In genomic region chr7:46774515-46774914, GRCh38 we compare ENCODE assay signal across 21 cellular contexts.
"Had no signal": no experiment of that assay in that cellular context is flagged by ENCODE, and none has a peak within 500 bp of the region (broad histone marks: within the 10 kb centered on the region; RNA-seq: fewer than 3 reads in every experiment).

No MANE protein-coding gene starts in this region.

- DNase-seq: activated CD4-positive, alpha-beta T cell treated with anti-CD3 and anti-CD28 coated beads, Interleukin-2, amount 10 ng/mL, durations not matched to agents 24 days and 14 days; activated CD4-positive, CD25-positive, alpha-beta regulatory T cell; activated CD8-positive, alpha-beta memory T cell treated with anti-CD3 and anti-CD28 coated beads, Interleukin-2, amount 50 U/mL, for 4 hours; activated CD8-positive, alpha-beta T cell treated with anti-CD3 and anti-CD28 coated beads, Interleukin-2, amount 10 ng/mL, durations not matched to agents 7 days and 5 days; activated gamma-delta T cell; activated T-cell treated with anti-CD3 and anti-CD28 coated beads, Interleukin-2, amount 50 U/mL, for 48 hours; anterior cingulate cortex; brain microvascular endothelial cell; cerebellar nuclear complex; effector memory CD4-positive, alpha-beta T cell; islet precursor cell; posterior cingulate gyrus; right lobe of liver; stimulated activated CD4-positive, alpha-beta T cell treated with anti-CD3 and anti-CD28 coated beads, Interleukin-12 subunit alpha, Interleukin-12 subunit beta, amount 100 ng/mL, for 4 hours; stimulated activated CD4-positive, alpha-beta T cell treated with anti-CD3 and anti-CD28 coated beads, Interleukin-2, amount 100 ng/mL, for 24 hours; transverse colon had no signal

- ATAC-seq: activated CD8-positive, alpha-beta T cell treated with anti-CD3 and anti-CD28 coated beads, Interleukin-2, amount 10 ng/mL, durations not matched to agents 7 days and 5 days; activated naive CD4-positive, alpha-beta T cell treated with anti-CD3 and anti-CD28 coated beads, Interleukin-2, amount 50 U/mL, for 72 hours; left lobe of liver; natural killer cell treated with Interleukin-12 subunit alpha and Interleukin-12 subunit beta and Interleukin-15 and Interleukin-18, amount 100 ng/mL, for 72 hours; right lobe of liver; stimulated activated effector memory CD8-positive, alpha-beta T cell treated with anti-CD3 and anti-CD28 coated beads, Interleukin-12 subunit alpha, Interleukin-12 subunit beta, amount 100 ng/mL, for 72 hours had no signal

- H2AFZ ChIP-seq: hepatocyte had no signal

- H3K4me2 ChIP-seq: hepatocyte had no signal

- H3K79me2 ChIP-seq: hepatocyte had no signal

- H3K4me3 ChIP-seq: hepatocyte, right lobe of liver, transverse colon had no signal

- H3K27ac ChIP-seq: brain microvascular endothelial cell, hepatocyte, right lobe of liver, transverse colon had no signal

- H3K36me3 ChIP-seq: brain microvascular endothelial cell, right lobe of liver, transverse colon had no signal

- H3K4me1 ChIP-seq: right lobe of liver, transverse colon had no signal

- H3K9me3 ChIP-seq: right lobe of liver had no signal

- H3K27me3 ChIP-seq: brain microvascular endothelial cell, hepatocyte, right lobe of liver, transverse colon had no signal
